ENCODE assay signal across 20 cellular contexts in genomic region chr16:15913046-15913698, GRCh38. TPM values are rescaled to one million over a fixed set of nuclear protein-coding genes. Genes with fewer than 3 reads are reported as not detected.
DNase-seq lines count a peak whose midpoint lies in the region; ATAC-seq, FAIRE-seq and TF ChIP-seq lines count a peak whose summit lies in the region.
"Had no signal": no experiment of that assay in that cellular context is flagged by ENCODE, and none has a peak within 500 bp of the region (broad histone marks: within the 10 kb centered on the region; RNA-seq: fewer than 3 reads in every experiment).

No MANE protein-coding gene starts in this region.

- H3K27me3 ChIP-seq in Peyer's patch (no peaks in the 10 kb centered on the region), smooth muscle cell (ENCODE audit: low read depth) (no peaks in the 10 kb centered on the region)
- H3K27me3 ChIP-seq: SJCRH30, tibial artery had no signal

- no peak overlapping the region for H2AFZ ChIP-seq in smooth muscle cell (ENCODE audit: low read depth)

- no peak for ATAC-seq in central memory CD8-positive, alpha-beta T cell (replicated peaks; ENCODE audit: extremely low read depth, poor library complexity, severe bottlenecking)
- ATAC-seq in stimulated activated naive B cell treated with anti-CD40 and anti-IgM and Interleukin-4, amounts not matched to agents 10 μg/mL and 1 μg/mL and 100 μg/mL, for 72 hours (replicated peaks): no peak
- ATAC-seq: lower lobe of right lung had no signal

- H3K27ac ChIP-seq in Peyer's patch (no peak overlapping the region), smooth muscle cell (ENCODE audit: low read depth) (no peak overlapping the region)
- H3K27ac ChIP-seq: lower lobe of right lung, SJCRH30, tibial artery had no signal

- H3K4me2 ChIP-seq in smooth muscle cell: no peak overlapping the region

- H3K79me2 ChIP-seq in smooth muscle cell (ENCODE audit: low read depth): no peaks in the 10 kb centered on the region

- DNase-seq in activated naive CD4-positive, alpha-beta T cell treated with anti-CD3 and anti-CD28 coated beads, Interleukin-2, amount 10 ng/mL, durations not matched to agents 7 days and 5 days: no peak
- DNase-seq in activated naive CD4-positive, alpha-beta T cell (lab: John Stamatoyannopoulos, UW): no peak
- DNase-seq in Peyer's patch: peak in 2 of 3 donors; percentile 3 to 27
- DNase-seq in central memory CD8-positive, alpha-beta T cell (ENCODE audit: low spot score in 2 of 2): no peak
- no peak for DNase-seq in stimulated activated naive B cell treated with anti-CD40 and anti-IgM and Interleukin-4, amounts not matched to agents 10 μg/mL and 1 μg/mL and 100 μg/mL, for 72 hours
- no peak for DNase-seq in MV-4-11 (lab: John Stamatoyannopoulos, UW)
- no peak for DNase-seq in smooth muscle cell (lab: John Stamatoyannopoulos, UW; ENCODE audit: unreplicated experiment)
- no peak for DNase-seq in GM12891 (ENCODE audit: insufficient read length, low spot score)
- DNase-seq: effector CD8-positive, alpha-beta T cell; lower lobe of right lung; NCI-H2029 treated with DMSO at 0.1 percent for 48 hours; NCI-H510A; OCI-M1; posterior cingulate gyrus; SJCRH30; stimulated activated CD4-positive, alpha-beta T cell treated with anti-CD3 and anti-CD28 coated beads, Interleukin-4, amount 100 ng/mL, for 24 hours; tibial artery had no signal

- no peak for TF ChIP-seq CTCF in Peyer's patch (IDR thresholded peaks at IDR 0.05)
- no peak for TF ChIP-seq CTCF in smooth muscle cell (IDR thresholded peaks at IDR 0.05; ENCODE audit: borderline replicate concordance, insufficient read depth, poor library complexity, severe bottlenecking)

- peaks cover 8% of the 10 kb centered on the region for H3K9me3 Mint-ChIP-seq in activated naive CD4-positive, alpha-beta T cell treated with anti-CD3 and anti-CD28 coated beads, Interleukin-2, amount 10 ng/mL, durations not matched to agents 7 days and 5 days
- no peaks in the 10 kb centered on the region for H3K9me3 Mint-ChIP-seq in central memory CD8-positive, alpha-beta T cell
- H3K9me3 Mint-ChIP-seq in stimulated activated naive B cell treated with anti-CD40 and anti-IgM and Interleukin-4, amounts not matched to agents 10 μg/mL and 1 μg/mL and 100 μg/mL, for 72 hours: peaks cover 2 to 5% of the 10 kb centered on the region in 2 donors
- H3K9me3 Mint-ChIP-seq: IgD-negative memory B cell had no signal

- peaks cover 9% of the 10 kb centered on the region for H3K27me3 Mint-ChIP-seq in activated naive CD4-positive, alpha-beta T cell treated with anti-CD3 and anti-CD28 coated beads, Interleukin-2, amount 10 ng/mL, durations not matched to agents 7 days and 5 days
- H3K27me3 Mint-ChIP-seq in central memory CD8-positive, alpha-beta T cell: no peaks in the 10 kb centered on the region
- H3K27me3 Mint-ChIP-seq in stimulated activated naive B cell treated with anti-CD40 and anti-IgM and Interleukin-4, amounts not matched to agents 10 μg/mL and 1 μg/mL and 100 μg/mL, for 72 hours: no peaks in the 10 kb centered on the region

- H3K4me3 Mint-ChIP-seq in activated naive CD4-positive, alpha-beta T cell treated with anti-CD3 and anti-CD28 coated beads, Interleukin-2, amount 10 ng/mL, durations not matched to agents 7 days and 5 days: peak overlapping the region; percentile 31
- H3K4me3 Mint-ChIP-seq in central memory CD8-positive, alpha-beta T cell: no peak overlapping the region
- H3K4me3 Mint-ChIP-seq in stimulated activated naive B cell treated with anti-CD40 and anti-IgM and Interleukin-4, amounts not matched to agents 10 μg/mL and 1 μg/mL and 100 μg/mL, for 72 hours: no peak overlapping the region

- WGBS in smooth muscle cell (ENCODE audit: low lambda C conversion rate): 70% methylated on average over 7 of the region's 7 CpGs

- peak overlapping the region; percentile 73 for H3K27ac Mint-ChIP-seq in activated naive CD4-positive, alpha-beta T cell treated with anti-CD3 and anti-CD28 coated beads, Interleukin-2, amount 10 ng/mL, durations not matched to agents 7 days and 5 days
- peak overlapping the region; percentile 86 for H3K27ac Mint-ChIP-seq in central memory CD8-positive, alpha-beta T cell (ENCODE audit: low read depth)
- H3K27ac Mint-ChIP-seq in stimulated activated naive B cell treated with anti-CD40 and anti-IgM and Interleukin-4, amounts not matched to agents 10 μg/mL and 1 μg/mL and 100 μg/mL, for 72 hours: peak overlapping the region; percentile 44

- H3K9me3 ChIP-seq in Peyer's patch: no peaks in the 10 kb centered on the region
- no peaks in the 10 kb centered on the region for H3K9me3 ChIP-seq in smooth muscle cell (replicated peaks; ENCODE audit: low read depth)
- H3K9me3 ChIP-seq: lower lobe of right lung, SJCRH30, tibial artery had no signal

- H3F3A ChIP-seq in smooth muscle cell (ENCODE audit: low read depth): no peaks in the 10 kb centered on the region

- CTCF ChIA-PET in activated naive CD4-positive, alpha-beta T cell treated with anti-CD3 and anti-CD28 coated beads, Interleukin-2, amount 10 ng/mL, durations not matched to agents 7 days and 5 days (lab: Charles Lee): no interaction called here

- H3K9ac ChIP-seq in smooth muscle cell (ENCODE audit: low read depth): no peak overlapping the region

- H3K36me3 Mint-ChIP-seq in activated naive CD4-positive, alpha-beta T cell treated with anti-CD3 and anti-CD28 coated beads, Interleukin-2, amount 10 ng/mL, durations not matched to agents 7 days and 5 days: no peaks in the 10 kb centered on the region
- peaks cover 2% of the 10 kb centered on the region for H3K36me3 Mint-ChIP-seq in central memory CD8-positive, alpha-beta T cell (ENCODE audit: insufficient read depth)
- H3K36me3 Mint-ChIP-seq in stimulated activated naive B cell treated with anti-CD40 and anti-IgM and Interleukin-4, amounts not matched to agents 10 μg/mL and 1 μg/mL and 100 μg/mL, for 72 hours: no peaks in the 10 kb centered on the region
- H3K36me3 Mint-ChIP-seq: IgD-negative memory B cell had no signal

- H3K4me3 ChIP-seq in Peyer's patch: no peak overlapping the region
- H3K4me3 ChIP-seq in smooth muscle cell: no peak overlapping the region
- H3K4me3 ChIP-seq: lower lobe of right lung, SJCRH30, tibial artery had no signal

- H3K36me3 ChIP-seq in Peyer's patch (no peaks in the 10 kb centered on the region), smooth muscle cell (ENCODE audit: low read depth) (no peaks in the 10 kb centered on the region)
- H3K36me3 ChIP-seq: lower lobe of right lung, SJCRH30, tibial artery had no signal

- FAIRE-seq in GM12891 (lab: Jason Lieb, UNC): no peak
- FAIRE-seq: bronchial epithelial cell, H54 had no signal

- no peaks in the 10 kb centered on the region for H4K20me1 ChIP-seq in smooth muscle cell (ENCODE audit: low read depth)

- H3K4me1 Mint-ChIP-seq in activated naive CD4-positive, alpha-beta T cell treated with anti-CD3 and anti-CD28 coated beads, Interleukin-2, amount 10 ng/mL, durations not matched to agents 7 days and 5 days: peaks cover 17% of the 10 kb centered on the region
- no peaks in the 10 kb centered on the region for H3K4me1 Mint-ChIP-seq in central memory CD8-positive, alpha-beta T cell
- H3K4me1 Mint-ChIP-seq in stimulated activated naive B cell treated with anti-CD40 and anti-IgM and Interleukin-4, amounts not matched to agents 10 μg/mL and 1 μg/mL and 100 μg/mL, for 72 hours: peaks cover 4 to 10% of the 10 kb centered on the region in 2 donors

- H3K4me1 ChIP-seq in Peyer's patch (no peaks in the 10 kb centered on the region), smooth muscle cell (ENCODE audit: low read depth) (no peaks in the 10 kb centered on the region)
- H3K4me1 ChIP-seq: lower lobe of right lung, SJCRH30, tibial artery had no signal

- TF ChIP-seq POLR2A in Peyer's patch (IDR thresholded peaks at IDR 0.05) (no peak), GM12891 (IDR thresholded peaks at IDR 0.05; ENCODE audit: low read depth, low read length) (no peak)

TF ChIP-seq in GM12891, 5 proteins besides CTCF, POLR2A, EP300 and RAD21:
- TF ChIP-seq POU2F2 (IDR thresholded peaks at IDR 0.05; ENCODE audit: low read depth, low read length) (no peak), SPI1 (IDR thresholded peaks at IDR 0.05; ENCODE audit: low read depth, low read length) (no peak), TAF1 (IDR thresholded peaks at IDR 0.05; ENCODE audit: low read depth, low read length) (no peak), POLR2AphosphoS5 (IDR thresholded peaks at IDR 0.05; ENCODE audit: low read depth, low read length) (no peak), PAX5 (IDR thresholded peaks at IDR 0.05; ENCODE audit: insufficient read depth, low read length, severe bottlenecking) (no peak)
TF ChIP-seq in GM12891: peak in this region for 0.

RNA-seq across cellular contexts. Expression of gene CEP20, which starts 24.8 kb away (rescaled TPM):
- total RNA-seq in Peyer's patch (10 to 100 TPM; 13.5 to 33.0 (median 17.4) TPM), smooth muscle cell (38.4 and 64.1 TPM in 2 replicates)
- polyA plus RNA-seq in smooth muscle cell: 29.0 and 30.5 TPM in 2 replicates
- 18.7 TPM for polyA plus RNA-seq in GM12891 (2012; ENCODE audit: low read depth, missing spikeins)

RNA-seq across cellular contexts. Expression of gene ABCC1, which starts 36.2 kb away (rescaled TPM):
- total RNA-seq in Peyer's patch (100 to 1,000 TPM in 1 of 4 donors, 10 to 100 TPM in 3; 17.3 to 105 (median 28.3) TPM), smooth muscle cell (9.9 and 22.7 TPM in 2 replicates)
- polyA plus RNA-seq in smooth muscle cell: 8.8 and 10.2 TPM in 2 replicates
- 18.8 TPM for polyA plus RNA-seq in GM12891 (2012; ENCODE audit: low read depth, missing spikeins)

RNA-seq across cellular contexts. Expression of gene MYH11, which starts 56.3 kb away (rescaled TPM):
- total RNA-seq in Peyer's patch (100 to 1,000 TPM in 2 of 4 donors, 10 to 100 TPM in 2; 39.2 to 248 (median 131) TPM), smooth muscle cell (not detected in 2 replicates)
- 0.27 and 0.58 TPM in 2 replicates for polyA plus RNA-seq in smooth muscle cell
- polyA plus RNA-seq in GM12891 (2012; ENCODE audit: low read depth, missing spikeins): 0.76 TPM

Comparison
In these comparisons a context has a peak if more than half of its experiments do, and no peak if none do; other contexts are left out.
1. DNase-seq: peak in Peyer's patch (2 of 3); none in activated naive CD4-positive, alpha-beta T cell treated with anti-CD3 and anti-CD28 coated beads, Interleukin-2, amount 10 ng/mL, durations not matched to agents 7 days and 5 days (single experiment), activated naive CD4-positive, alpha-beta T cell (0 of 4), central memory CD8-positive, alpha-beta T cell (0 of 2), stimulated activated naive B cell treated with anti-CD40 and anti-IgM and Interleukin-4, amounts not matched to agents 10 μg/mL and 1 μg/mL and 100 μg/mL, for 72 hours (single experiment), MV-4-11 (single experiment), smooth muscle cell (single experiment) and GM12891 (single experiment).
2. RNA of gene MYH11, which starts 56.3 kb away (total RNA-seq): 39.2 to 248 TPM in Peyer's patch; not detected in smooth muscle cell; every median in the first group is over 10 times any median in the second.
3. Peak in every context shown above with its lines, with median percentiles within 50 percentile points of each other: H3K27ac Mint-ChIP-seq.